8 cellular contexts compared by ENCODE assay signal in genomic region chr17:70168044-70168978, GRCh38. TPM values are rescaled to one million over a fixed set of nuclear protein-coding genes. Genes with fewer than 3 reads are reported as not detected.
DNase-seq lines count a peak whose midpoint lies in the region; ATAC-seq and TF ChIP-seq lines count a peak whose summit lies in the region.

No MANE protein-coding gene starts in this region.

- H3K27me3 Mint-ChIP-seq in activated CD4-positive, alpha-beta memory T cell treated with anti-CD3 and anti-CD28 coated beads, Interleukin-2, amount 10 ng/mL, durations not matched to agents 7 days and 5 days = peaks cover 54% of the 10 kb centered on the region
- peaks cover 42% of the 10 kb centered on the region for H3K27me3 Mint-ChIP-seq in nephron (ENCODE audit: low read depth)

- H3K4me1 ChIP-seq in ES-I3 (ENCODE audit: insufficient read depth, low read length) = peaks cover 4% of the 10 kb centered on the region

- POLR2A ChIA-PET in activated CD4-positive, alpha-beta memory T cell treated with anti-CD3 and anti-CD28 coated beads, Interleukin-2, amount 10 ng/mL, durations not matched to agents 7 days and 5 days (lab: Charles Lee) = no interaction called here

- peak overlapping the region; percentile 89 for H3K9ac ChIP-seq in ES-I3 (ENCODE audit: low read depth, low read length)

- no peaks in the 10 kb centered on the region for H3K9me3 ChIP-seq in ES-I3 (ENCODE audit: control insufficient read depth, insufficient read depth, low read length)

- CTCF ChIA-PET in activated CD4-positive, alpha-beta memory T cell treated with anti-CD3 and anti-CD28 coated beads, Interleukin-2, amount 10 ng/mL, durations not matched to agents 7 days and 5 days (lab: Charles Lee) = interaction anchor here (1.0 to 1.5 kb wide), 2 partner anchors 10 to 562 kb away, joined by 3 to 4 read pairs; no protein-coding TSS in a partner anchor

- ATAC-seq in GM21786 (IDR thresholded peaks at IDR 0.05; ENCODE audit: unreplicated experiment) = peak; percentile 27

- no peak overlapping the region for H3K27ac Mint-ChIP-seq in activated CD4-positive, alpha-beta memory T cell treated with anti-CD3 and anti-CD28 coated beads, Interleukin-2, amount 10 ng/mL, durations not matched to agents 7 days and 5 days
- peak overlapping the region; percentile 61 to 83 (median 71) for H3K27ac Mint-ChIP-seq in nephron

- no peaks in the 10 kb centered on the region for H3K9me3 Mint-ChIP-seq in activated CD4-positive, alpha-beta memory T cell treated with anti-CD3 and anti-CD28 coated beads, Interleukin-2, amount 10 ng/mL, durations not matched to agents 7 days and 5 days
- H3K9me3 Mint-ChIP-seq in nephron = no peaks in the 10 kb centered on the region

- no peaks in the 10 kb centered on the region for H3K36me3 Mint-ChIP-seq in activated CD4-positive, alpha-beta memory T cell treated with anti-CD3 and anti-CD28 coated beads, Interleukin-2, amount 10 ng/mL, durations not matched to agents 7 days and 5 days (ENCODE audit: low read depth)
- H3K36me3 Mint-ChIP-seq in nephron (ENCODE audit: low read depth) = no peaks in the 10 kb centered on the region

- DNase-seq in NCI-H1436 (lab: John Stamatoyannopoulos, UW) (peak; percentile 75), germinal center (ENCODE audit: low spot score) (peak; percentile 22), middle frontal gyrus (ENCODE audit: extremely low spot score, low spot score) (no peak), NCI-H1048 (lab: John Stamatoyannopoulos, UW) (no peak)
- DNase-seq in activated CD4-positive, alpha-beta memory T cell treated with anti-CD3 and anti-CD28 coated beads, Interleukin-2, amount 10 ng/mL, durations not matched to agents 7 days and 5 days = peak; percentile 19

- peak; percentile 62 to 69 (median 62) for TF ChIP-seq CTCF in nephron (IDR thresholded peaks at IDR 0.05; ENCODE audit: unreplicated experiment in 3 of 3)

- H3K4me1 Mint-ChIP-seq in activated CD4-positive, alpha-beta memory T cell treated with anti-CD3 and anti-CD28 coated beads, Interleukin-2, amount 10 ng/mL, durations not matched to agents 7 days and 5 days = peaks cover 14% of the 10 kb centered on the region
- H3K4me1 Mint-ChIP-seq in nephron = peaks cover 29% of the 10 kb centered on the region

- H3K4me3 Mint-ChIP-seq in activated CD4-positive, alpha-beta memory T cell treated with anti-CD3 and anti-CD28 coated beads, Interleukin-2, amount 10 ng/mL, durations not matched to agents 7 days and 5 days = peak overlapping the region; percentile 40
- H3K4me3 Mint-ChIP-seq in nephron = peak overlapping the region; percentile 87 to 93 (median 91)

- H3K36me3 ChIP-seq in ES-I3 (ENCODE audit: insufficient read depth, low read length) = no peaks in the 10 kb centered on the region

RNA-seq across cellular contexts. Expression of gene KCNJ2, which starts 1.0 kb away (rescaled TPM):
- total RNA-seq in activated CD4-positive, alpha-beta memory T cell treated with anti-CD3 and anti-CD28 coated beads, Interleukin-2, amount 10 ng/mL, durations not matched to agents 7 days and 5 days = not detected

Comparison
In these comparisons a context has a peak if more than half of its experiments do, and no peak if none do; other contexts are left out.
1. DNase-seq: peak in NCI-H1436 (single experiment), activated CD4-positive, alpha-beta memory T cell treated with anti-CD3 and anti-CD28 coated beads, Interleukin-2, amount 10 ng/mL, durations not matched to agents 7 days and 5 days (single experiment) and germinal center (single experiment); none in middle frontal gyrus (single experiment) and NCI-H1048 (single experiment).